Comparison of ENCODE assay signal across 1 cellular context in genomic region chr6:30092852-30093543, GRCh38.
TF ChIP-seq lines count a peak whose summit lies in the region.

No MANE protein-coding gene starts in this region.

TF ChIP-seq in GM23338, 12 proteins besides CTCF, POLR2A, EP300 and RAD21 (continued from another document):
- TF ChIP-seq ZNF462 (CRISPR knock-in tag; IDR thresholded peaks at IDR 0.05) (no peak), REST (IDR thresholded peaks at IDR 0.05; ENCODE audit: unreplicated experiment) (no peak)
TF ChIP-seq in GM23338: peak in this region for 0.
